1 cellular context compared by ENCODE assay signal in genomic region chr17:35141681-35142466, GRCh38.
A peak's percentile ranks its signal among the peaks of the same experiment; 100 is the strongest.
TF ChIP-seq lines count a peak whose summit lies in the region.

Gene NLE1, minus strand, starts transcription at chr17:35142303. Its CDS starts 28 bp downstream, at chr17:35142275.

TF ChIP-seq in GM12878, 131 proteins besides CTCF, POLR2A, EP300 and RAD21 (continued from another document and continues in another):
- TF ChIP-seq ZBED1 (IDR thresholded peaks at IDR 0.05; ENCODE audit: borderline replicate concordance) = no peak
- no peak for TF ChIP-seq BCL11A (IDR thresholded peaks at IDR 0.05; ENCODE audit: low read depth, low read length)
- TF ChIP-seq TCF3 (IDR thresholded peaks at IDR 0.05; ENCODE audit: borderline replicate concordance, insufficient read depth, low read depth, low read length) = no peak
- no peak for TF ChIP-seq CHD4 (IDR thresholded peaks at IDR 0.05)
- no peak for TF ChIP-seq JUNB (IDR thresholded peaks at IDR 0.05)
- peak; percentile 58 for TF ChIP-seq CREM (IDR thresholded peaks at IDR 0.05; ENCODE audit: low read depth)
- TF ChIP-seq RB1 (IDR thresholded peaks at IDR 0.05; ENCODE audit: borderline replicate concordance) = peak; percentile 79; the same call in 1 of the 2 replicates
- TF ChIP-seq HDAC6 (IDR thresholded peaks at IDR 0.05; ENCODE audit: unreplicated experiment) = no peak
- no peak for TF ChIP-seq MTA2 (IDR thresholded peaks at IDR 0.05; ENCODE audit: low read depth)
- peak; percentile 89 for TF ChIP-seq IKZF1 (conservative IDR thresholded peaks at IDR 0.05)
- no peak for TF ChIP-seq EZH2 (IDR thresholded peaks at IDR 0.05; ENCODE audit: borderline replicate concordance, control insufficient read depth, low read depth, low read length)
- peak; percentile 0 for TF ChIP-seq RELA (IDR thresholded peaks at IDR 0.05; ENCODE audit: borderline replicate concordance, partially characterized antibody)
- TF ChIP-seq NR2F1 (conservative IDR thresholded peaks at IDR 0.05) = 0 out of 2 replicates have a peak, but pooled peaks have one; percentile 14
- peak; percentile 60; the same call in 1 of the 2 replicates for TF ChIP-seq CHD2 (IDR thresholded peaks at IDR 0.05; ENCODE audit: borderline replicate concordance, low read depth, low read length)
- TF ChIP-seq NKRF (conservative IDR thresholded peaks at IDR 0.05) = peak; percentile 98
- peak; percentile 95 for TF ChIP-seq YY1 (IDR thresholded peaks at IDR 0.05; ENCODE audit: low read depth, low read length)
- TF ChIP-seq, protein P1, sequence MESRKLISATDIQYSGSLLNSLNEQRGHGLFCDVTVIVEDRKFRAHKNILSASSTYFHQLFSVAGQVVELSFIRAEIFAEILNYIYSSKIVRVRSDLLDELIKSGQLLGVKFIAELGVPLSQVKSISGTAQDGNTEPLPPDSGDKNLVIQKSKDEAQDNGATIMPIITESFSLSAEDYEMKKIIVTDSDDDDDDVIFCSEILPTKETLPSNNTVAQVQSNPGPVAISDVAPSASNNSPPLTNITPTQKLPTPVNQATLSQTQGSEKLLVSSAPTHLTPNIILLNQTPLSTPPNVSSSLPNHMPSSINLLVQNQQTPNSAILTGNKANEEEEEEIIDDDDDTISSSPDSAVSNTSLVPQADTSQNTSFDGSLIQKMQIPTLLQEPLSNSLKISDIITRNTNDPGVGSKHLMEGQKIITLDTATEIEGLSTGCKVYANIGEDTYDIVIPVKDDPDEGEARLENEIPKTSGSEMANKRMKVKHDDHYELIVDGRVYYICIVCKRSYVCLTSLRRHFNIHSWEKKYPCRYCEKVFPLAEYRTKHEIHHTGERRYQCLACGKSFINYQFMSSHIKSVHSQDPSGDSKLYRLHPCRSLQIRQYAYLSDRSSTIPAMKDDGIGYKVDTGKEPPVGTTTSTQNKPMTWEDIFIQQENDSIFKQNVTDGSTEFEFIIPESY (IDR thresholded peaks at IDR 0.05) = no peak
- TF ChIP-seq CBFB (IDR thresholded peaks at IDR 0.05; ENCODE audit: low read depth) = 0 out of 2 replicates have a peak, but pooled peaks have one; percentile 34
- TF ChIP-seq ZNF207 (IDR thresholded peaks at IDR 0.05; ENCODE audit: borderline replicate concordance) = peak; percentile 85; the same call in 1 of the 2 replicates
- TF ChIP-seq FOS (IDR thresholded peaks at IDR 0.05; ENCODE audit: borderline replicate concordance, extremely low read depth, insufficient read length) = no peak
- no peak for TF ChIP-seq ELK1 (IDR thresholded peaks at IDR 0.05; ENCODE audit: low read depth, low read length)
- TF ChIP-seq TBL1XR1 (IDR thresholded peaks at IDR 0.05; ENCODE audit: low read depth, low read length) = no peak
- TF ChIP-seq, protein P2, sequence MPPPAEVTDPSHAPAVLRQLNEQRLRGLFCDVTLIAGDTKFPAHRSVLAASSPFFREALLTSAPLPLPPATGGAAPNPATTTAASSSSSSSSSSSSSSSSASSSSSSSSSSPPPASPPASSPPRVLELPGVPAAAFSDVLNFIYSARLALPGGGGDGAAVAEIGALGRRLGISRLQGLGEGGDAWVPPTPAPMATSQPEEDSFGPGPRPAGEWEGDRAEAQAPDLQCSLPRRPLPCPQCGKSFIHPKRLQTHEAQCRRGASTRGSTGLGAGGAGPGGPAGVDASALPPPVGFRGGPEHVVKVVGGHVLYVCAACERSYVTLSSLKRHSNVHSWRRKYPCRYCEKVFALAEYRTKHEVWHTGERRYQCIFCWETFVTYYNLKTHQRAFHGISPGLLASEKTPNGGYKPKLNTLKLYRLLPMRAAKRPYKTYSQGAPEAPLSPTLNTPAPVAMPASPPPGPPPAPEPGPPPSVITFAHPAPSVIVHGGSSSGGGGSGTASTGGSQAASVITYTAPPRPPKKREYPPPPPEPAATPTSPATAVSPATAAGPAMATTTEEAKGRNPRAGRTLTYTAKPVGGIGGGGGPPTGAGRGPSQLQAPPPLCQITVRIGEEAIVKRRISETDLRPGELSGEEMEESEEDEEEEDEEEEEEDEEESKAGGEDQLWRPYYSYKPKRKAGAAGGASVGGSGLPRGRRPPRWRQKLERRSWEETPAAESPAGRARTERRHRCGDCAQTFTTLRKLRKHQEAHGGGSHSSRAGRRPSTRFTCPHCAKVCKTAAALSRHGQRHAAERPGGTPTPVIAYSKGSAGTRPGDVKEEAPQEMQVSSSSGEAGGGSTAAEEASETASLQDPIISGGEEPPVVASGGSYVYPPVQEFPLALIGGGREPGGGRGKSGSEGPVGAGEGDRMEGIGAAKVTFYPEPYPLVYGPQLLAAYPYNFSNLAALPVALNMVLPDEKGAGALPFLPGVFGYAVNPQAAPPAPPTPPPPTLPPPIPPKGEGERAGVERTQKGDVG (CRISPR knock-in tag; IDR thresholded peaks at IDR 0.05) = no peak
- TF ChIP-seq, protein P3, sequence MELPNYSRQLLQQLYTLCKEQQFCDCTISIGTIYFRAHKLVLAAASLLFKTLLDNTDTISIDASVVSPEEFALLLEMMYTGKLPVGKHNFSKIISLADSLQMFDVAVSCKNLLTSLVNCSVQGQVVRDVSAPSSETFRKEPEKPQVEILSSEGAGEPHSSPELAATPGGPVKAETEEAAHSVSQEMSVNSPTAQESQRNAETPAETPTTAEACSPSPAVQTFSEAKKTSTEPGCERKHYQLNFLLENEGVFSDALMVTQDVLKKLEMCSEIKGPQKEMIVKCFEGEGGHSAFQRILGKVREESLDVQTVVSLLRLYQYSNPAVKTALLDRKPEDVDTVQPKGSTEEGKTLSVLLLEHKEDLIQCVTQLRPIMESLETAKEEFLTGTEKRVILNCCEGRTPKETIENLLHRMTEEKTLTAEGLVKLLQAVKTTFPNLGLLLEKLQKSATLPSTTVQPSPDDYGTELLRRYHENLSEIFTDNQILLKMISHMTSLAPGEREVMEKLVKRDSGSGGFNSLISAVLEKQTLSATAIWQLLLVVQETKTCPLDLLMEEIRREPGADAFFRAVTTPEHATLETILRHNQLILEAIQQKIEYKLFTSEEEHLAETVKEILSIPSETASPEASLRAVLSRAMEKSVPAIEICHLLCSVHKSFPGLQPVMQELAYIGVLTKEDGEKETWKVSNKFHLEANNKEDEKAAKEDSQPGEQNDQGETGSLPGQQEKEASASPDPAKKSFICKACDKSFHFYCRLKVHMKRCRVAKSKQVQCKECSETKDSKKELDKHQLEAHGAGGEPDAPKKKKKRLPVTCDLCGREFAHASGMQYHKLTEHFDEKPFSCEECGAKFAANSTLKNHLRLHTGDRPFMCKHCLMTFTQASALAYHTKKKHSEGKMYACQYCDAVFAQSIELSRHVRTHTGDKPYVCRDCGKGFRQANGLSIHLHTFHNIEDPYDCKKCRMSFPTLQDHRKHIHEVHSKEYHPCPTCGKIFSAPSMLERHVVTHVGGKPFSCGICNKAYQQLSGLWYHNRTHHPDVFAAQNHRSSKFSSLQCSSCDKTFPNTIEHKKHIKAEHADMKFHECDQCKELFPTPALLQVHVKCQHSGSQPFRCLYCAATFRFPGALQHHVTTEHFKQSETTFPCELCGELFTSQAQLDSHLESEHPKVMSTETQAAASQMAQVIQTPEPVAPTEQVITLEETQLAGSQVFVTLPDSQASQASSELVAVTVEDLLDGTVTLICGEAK (IDR thresholded peaks at IDR 0.05; ENCODE audit: borderline replicate concordance) = no peak
- no peak for TF ChIP-seq FOXK2 (IDR thresholded peaks at IDR 0.05)
- TF ChIP-seq, protein P4, sequence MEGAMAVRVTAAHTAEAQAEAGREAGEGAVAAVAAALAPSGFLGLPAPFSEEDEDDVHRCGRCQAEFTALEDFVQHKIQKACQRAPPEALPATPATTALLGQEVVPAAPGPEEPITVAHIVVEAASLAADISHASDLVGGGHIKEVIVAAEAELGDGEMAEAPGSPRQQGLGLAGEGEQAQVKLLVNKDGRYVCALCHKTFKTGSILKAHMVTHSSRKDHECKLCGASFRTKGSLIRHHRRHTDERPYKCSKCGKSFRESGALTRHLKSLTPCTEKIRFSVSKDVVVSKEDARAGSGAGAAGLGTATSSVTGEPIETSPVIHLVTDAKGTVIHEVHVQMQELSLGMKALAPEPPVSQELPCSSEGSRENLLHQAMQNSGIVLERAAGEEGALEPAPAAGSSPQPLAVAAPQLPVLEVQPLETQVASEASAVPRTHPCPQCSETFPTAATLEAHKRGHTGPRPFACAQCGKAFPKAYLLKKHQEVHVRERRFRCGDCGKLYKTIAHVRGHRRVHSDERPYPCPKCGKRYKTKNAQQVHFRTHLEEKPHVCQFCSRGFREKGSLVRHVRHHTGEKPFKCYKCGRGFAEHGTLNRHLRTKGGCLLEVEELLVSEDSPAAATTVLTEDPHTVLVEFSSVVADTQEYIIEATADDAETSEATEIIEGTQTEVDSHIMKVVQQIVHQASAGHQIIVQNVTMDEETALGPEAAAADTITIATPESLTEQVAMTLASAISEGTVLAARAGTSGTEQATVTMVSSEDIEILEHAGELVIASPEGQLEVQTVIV (IDR thresholded peaks at IDR 0.05; ENCODE audit: borderline replicate concordance, partially characterized antibody) = no peak
- no peak for TF ChIP-seq YBX1 (IDR thresholded peaks at IDR 0.05)
- no peak for TF ChIP-seq ATF3 (IDR thresholded peaks at IDR 0.05; ENCODE audit: borderline replicate concordance, extremely low read depth, low read depth, low read length)
- TF ChIP-seq TAF1 (IDR thresholded peaks at IDR 0.05; ENCODE audit: borderline replicate concordance, low read depth, low read length) = peak; percentile 95
- no peak for TF ChIP-seq RCOR1 (conservative IDR thresholded peaks at IDR 0.05; ENCODE audit: low read depth, low read length)
- TF ChIP-seq SIN3A (IDR thresholded peaks at IDR 0.05; ENCODE audit: low read depth, low read length) = peak; percentile 96
- no peak for TF ChIP-seq SUZ12 (IDR thresholded peaks at IDR 0.05; ENCODE audit: unreplicated experiment)
- TF ChIP-seq CREB1 (IDR thresholded peaks at IDR 0.05; ENCODE audit: low read depth) = peak; percentile 75
- TF ChIP-seq CEBPB (IDR thresholded peaks at IDR 0.05; ENCODE audit: borderline replicate concordance in 1 of 2, low read depth in 2 of 2, low read length in 2 of 2) = no peak
- TF ChIP-seq EED (IDR thresholded peaks at IDR 0.05; ENCODE audit: low read depth) = peak; percentile 32; the same call in 1 of the 2 replicates
- no peak for TF ChIP-seq ZNF622 (IDR thresholded peaks at IDR 0.05)
- TF ChIP-seq USF2 (IDR thresholded peaks at IDR 0.05; ENCODE audit: borderline replicate concordance, low read depth, low read length) = peak; percentile 16
- no peak for TF ChIP-seq JUND (IDR thresholded peaks at IDR 0.05; ENCODE audit: low read depth, low read length)
- TF ChIP-seq REST (IDR thresholded peaks at IDR 0.05; ENCODE audit: low read depth, low read length) = no peak; the same call in 1 of the 2 replicates
- TF ChIP-seq RFX5 (IDR thresholded peaks at IDR 0.05; ENCODE audit: low read depth, low read length) = no peak
- TF ChIP-seq STAT1 (conservative IDR thresholded peaks at IDR 0.05) = no peak
- no peak for TF ChIP-seq MTA3 (IDR thresholded peaks at IDR 0.05; ENCODE audit: borderline replicate concordance, low read length)
- TF ChIP-seq STAT3 (IDR thresholded peaks at IDR 0.05; ENCODE audit: low read depth, low read length) = no peak
- no peak for TF ChIP-seq SRF (IDR thresholded peaks at IDR 0.05; ENCODE audit: low read depth in 2 of 2, low read length in 2 of 2)
